Comparison of ENCODE assay signal across 22 cellular contexts in genomic region chr21:15042531-15042930, GRCh38. TPM values are rescaled to one million over a fixed set of nuclear protein-coding genes. Genes with fewer than 3 reads are reported as not detected.
"Had no signal": no experiment of that assay in that cellular context is flagged by ENCODE, and none has a peak within 500 bp of the region (broad histone marks: within the 10 kb centered on the region; RNA-seq: fewer than 3 reads in every experiment).

No MANE protein-coding gene starts in this region.

- DNase-seq: KBM-7, MV-4-11, NCI-H1048, NCI-H1105 treated with DMSO at 0.1 percent for 48 hours, NCI-H1436, NCI-H187, NCI-H2029, NCI-H2081 treated with DMSO at 0.1 percent for 48 hours, NCI-H2171, NCI-H226, NCI-H446, NCI-H510A, NCI-H524 treated with DMSO at 0.1 percent for 48 hours, NCI-H69, NCI-H774, PC-3, SHP77, SK-N-SH had no signal

- H3K4me2 ChIP-seq: SK-N-SH had no signal

- H3K27me3 Mint-ChIP-seq: IgD-negative memory B cell had no signal

- H3K9me3 ChIP-seq: SK-N-SH had no signal

- H3K27ac ChIP-seq: RWPE1 had no signal

- ATAC-seq: Panc1, PC-3 had no signal

- H3K9ac ChIP-seq: SK-N-SH had no signal

- H3K4me3 Mint-ChIP-seq: IgD-negative memory B cell had no signal

RNA-seq across cellular contexts. Expression of gene NRIP1, which starts 22.3 kb away (rescaled TPM):
- total RNA-seq: OCI-LY7 had no signal
